9 cellular contexts compared by ENCODE assay signal in the genomic region with DNA sequence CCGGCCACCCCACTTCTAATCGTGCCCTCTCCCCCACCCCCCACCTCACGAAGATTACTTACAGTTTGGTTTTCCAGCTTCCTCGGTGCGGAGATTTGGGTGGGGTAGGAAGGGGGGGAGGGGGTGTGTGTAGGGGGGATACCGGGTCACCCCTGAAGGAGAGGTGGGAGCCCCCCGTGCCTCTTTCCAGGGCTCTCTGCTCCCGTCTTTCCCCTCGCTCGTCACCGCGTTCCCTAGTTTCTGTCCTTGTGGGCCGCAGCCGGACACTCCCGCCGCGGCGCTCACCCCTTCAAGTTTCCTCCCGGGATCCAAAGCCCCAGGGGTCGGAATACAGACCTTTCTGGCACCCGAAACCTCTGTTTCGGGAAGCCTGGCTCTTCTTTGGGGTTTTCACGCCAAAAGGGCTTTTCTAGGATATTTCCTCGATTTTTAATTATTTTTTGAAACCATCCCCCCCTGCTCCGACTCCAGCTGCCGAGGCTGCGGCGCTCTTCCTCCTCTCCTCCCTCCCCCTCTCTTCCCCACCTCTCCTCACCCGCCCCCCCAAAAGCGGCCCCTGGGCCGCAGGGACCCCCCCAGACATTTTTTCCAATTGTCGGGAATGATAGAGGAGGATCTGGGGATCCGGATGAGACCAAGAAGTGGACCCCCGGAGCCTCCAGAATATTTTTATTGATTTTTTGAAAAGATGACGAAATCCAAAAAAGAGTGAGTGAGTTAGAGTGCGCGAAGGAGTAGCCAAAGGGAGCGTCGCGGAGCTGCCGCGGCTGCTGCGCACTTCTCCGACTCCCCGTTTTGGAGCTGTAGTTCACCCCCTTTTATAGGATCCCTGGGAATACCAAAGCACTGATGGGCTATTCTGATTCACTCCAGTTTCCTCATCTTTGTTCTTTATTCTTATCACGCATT. TPM values are rescaled to one million over a fixed set of nuclear protein-coding genes. Genes with fewer than 3 reads are reported as not detected.
DNase-seq lines count a peak whose midpoint lies in the region; ATAC-seq and TF ChIP-seq lines count a peak whose summit lies in the region.
"Had no signal": no experiment of that assay in that cellular context is flagged by ENCODE, and none has a peak within 500 bp of the region (broad histone marks: within the 10 kb centered on the region; RNA-seq: fewer than 3 reads in every experiment).

No MANE protein-coding gene starts in this region.

- H3K4me1 Mint-ChIP-seq in natural killer cell = peaks cover 51 to 59% of the 10 kb centered on the region in 2 donors

- H3K27ac Mint-ChIP-seq in natural killer cell = peak overlapping the region; percentile 92 to 98

- no peaks in the 10 kb centered on the region for H3K36me3 ChIP-seq in BLaER1
- peaks cover 25% of the 10 kb centered on the region for H3K36me3 ChIP-seq in ectodermal cell (ENCODE audit: control insufficient read depth, insufficient read depth, low read length)

- H3K27me3 Mint-ChIP-seq in natural killer cell (ENCODE audit: low read depth in 2 of 2) = no peaks in the 10 kb centered on the region

- ATAC-seq in natural killer cell (no peak), GM21786 (IDR thresholded peaks at IDR 0.05; ENCODE audit: unreplicated experiment) (no peak), HG02973 (IDR thresholded peaks at IDR 0.05; ENCODE audit: unreplicated experiment) (no peak)
- ATAC-seq: HCT116 had no signal

- no peak overlapping the region; the same call in 1 of the 2 replicates for H3K4me3 ChIP-seq in BLaER1
- peak overlapping the region; percentile 98 for H3K4me3 ChIP-seq in ectodermal cell (ENCODE audit: insufficient read depth, low read depth, low read length)

- H3K9me3 ChIP-seq in BLaER1 (no peaks in the 10 kb centered on the region), ectodermal cell (ENCODE audit: control insufficient read depth, low read length) (no peaks in the 10 kb centered on the region)

- H3K36me3 Mint-ChIP-seq in natural killer cell = peaks cover 8% of the 10 kb centered on the region

- no peaks in the 10 kb centered on the region for H3K9me3 Mint-ChIP-seq in natural killer cell

- WGBS in ectodermal cell, 2 experiments = 0% methylated on average over 41 to 44 of the region's 46 CpGs

- peak overlapping the region; percentile 69; the same call in 1 of the 2 replicates for H3K4me2 ChIP-seq in BLaER1

- H3K4me1 ChIP-seq in BLaER1 (peaks cover 34% of the 10 kb centered on the region), ectodermal cell (ENCODE audit: control insufficient read depth, insufficient read depth, low read length) (peaks cover 49% of the 10 kb centered on the region)

- no peak overlapping the region for H3K9ac ChIP-seq in BLaER1

- H4K20me1 ChIP-seq in BLaER1 = peaks cover 61% of the 10 kb centered on the region

- H3K27me3 ChIP-seq in BLaER1 (peaks cover 91% of the 10 kb centered on the region), ectodermal cell (ENCODE audit: control insufficient read depth, insufficient read depth, low read length, poor library complexity, severe bottlenecking) (peaks cover 47% of the 10 kb centered on the region)

- H3K27ac ChIP-seq in BLaER1 = no peak overlapping the region
- peak overlapping the region; percentile 41 for H3K27ac ChIP-seq in ectodermal cell (ENCODE audit: insufficient read depth, low read depth, low read length, poor library complexity, severe bottlenecking)

- peak overlapping the region; percentile 92 for H3K4me3 Mint-ChIP-seq in natural killer cell

- TF ChIP-seq CTCF in natural killer cell (IDR thresholded peaks at IDR 0.05) = no peak

- DNase-seq in NCI-H69 (lab: John Stamatoyannopoulos, UW) (peak; percentile 5), natural killer cell (no peak), LoVo (ENCODE audit: low spot score) (no peak), COLO668 (lab: John Stamatoyannopoulos, UW; ENCODE audit: unreplicated experiment) (no peak)

- intact Hi-C loops in natural killer cell (cut with micrococcal nuclease) = loop anchor here (5.0 kb wide), 1 partner anchor 403 kb away; a partner anchor contains a TSS

RNA-seq across cellular contexts. Expression of a gene that starts 1.7 kb away (rescaled TPM):
- 88.1 TPM for polyA plus RNA-seq in ectodermal cell (2013, experiment 1 of 4)
- polyA plus RNA-seq in ectodermal cell (2013, experiment 2 of 4) = 61.7 TPM
- polyA plus RNA-seq in ectodermal cell (2013, experiment 3 of 4) = 47.8 TPM
- polyA plus RNA-seq in ectodermal cell (2013, experiment 4 of 4) = 51.3 TPM
- total RNA-seq in natural killer cell = 100 to 1,000 TPM; 164 to 247 (median 228) TPM

RNA-seq across cellular contexts. Expression of a gene that starts 45.8 kb away (rescaled TPM):
- polyA plus RNA-seq in ectodermal cell (2013, experiment 1 of 4) = 15.5 TPM
- 19.4 TPM for polyA plus RNA-seq in ectodermal cell (2013, experiment 2 of 4)
- polyA plus RNA-seq in ectodermal cell (2013, experiment 3 of 4) = 7.5 TPM
- 10.5 TPM for polyA plus RNA-seq in ectodermal cell (2013, experiment 4 of 4)
- 1 to 10 TPM; 6.1 to 7.4 (median 7.3) TPM for total RNA-seq in natural killer cell
